In genomic region chr7:72691442-72691841, GRCh38 we compare ENCODE assay signal across 7 cellular contexts.
DNase-seq lines count a peak whose midpoint lies in the region; ATAC-seq, FAIRE-seq and TF ChIP-seq lines count a peak whose summit lies in the region.
"Not testable (repeated sequence)": the region's sequence is repeated elsewhere in the genome, so short reads cannot be mapped to it uniquely, and the experiment has no call there.

No MANE protein-coding gene starts in this region.

- H3K9me3 ChIP-seq in A673 (ENCODE audit: low read depth, low read length, poor library complexity, severe bottlenecking); HUES6 (ENCODE audit: control insufficient read depth, insufficient read depth, low read depth, low read length); endothelial cell of umbilical vein (replicated peaks; ENCODE audit: control insufficient read depth, insufficient read depth, low read length); left ventricle myocardium inferior (replicated peaks); iPS-20b (ENCODE audit: insufficient read depth, low read depth, low read length): not testable (repeated sequence)

- H3K4me1 ChIP-seq in A673 (ENCODE audit: insufficient read depth, low read length, poor library complexity, severe bottlenecking): not testable (repeated sequence)
- H3K4me1 ChIP-seq in HUES6 (ENCODE audit: control insufficient read depth, insufficient read depth, low read length): peaks cover 38% of the 10 kb centered on the region
- peaks cover 23% of the 10 kb centered on the region for H3K4me1 ChIP-seq in endothelial cell of umbilical vein (ENCODE audit: control insufficient read depth, extremely low read depth, insufficient read depth, low read length)
- peaks cover 19% of the 10 kb centered on the region for H3K4me1 ChIP-seq in left ventricle myocardium inferior
- H3K4me1 ChIP-seq in iPS-20b (ENCODE audit: insufficient read depth, low read length): peaks cover 31% of the 10 kb centered on the region; the same call in 1 of the 2 replicates

- not testable (repeated sequence) for TF ChIP-seq CTCF in A673 (conservative IDR thresholded peaks at IDR 0.05; ENCODE audit: low read depth, low read length); endothelial cell of umbilical vein (IDR thresholded peaks at IDR 0.05; ENCODE audit: extremely low read depth in 1 of 2, insufficient read depth in 1 of 2, low read depth in 1 of 2, low read length in 2 of 2); left ventricle myocardium inferior (IDR thresholded peaks at IDR 0.05; ENCODE audit: borderline replicate concordance)

- not testable (repeated sequence) for H4K20me1 ChIP-seq in endothelial cell of umbilical vein (replicated peaks; ENCODE audit: control insufficient read depth, extremely low read depth, insufficient read depth, low read length)

- not testable (repeated sequence) for H3K4me3 ChIP-seq in A673 (ENCODE audit: low read depth, low read length, poor library complexity, severe bottlenecking); HUES6 (ENCODE audit: low read depth, low read length); endothelial cell of umbilical vein (replicated peaks in 1 of 3; ENCODE audit: insufficient read depth in 1 of 3, low read depth in 1 of 3, low read length in 3 of 3); left ventricle myocardium inferior; iPS-20b (ENCODE audit: low read length)

- CTCF ChIA-PET in A673 (lab: Charles Lee); endothelial cell of umbilical vein (lab: Charles Lee): not testable (repeated sequence)

- H2AFZ ChIP-seq in endothelial cell of umbilical vein (ENCODE audit: low read depth, low read length): not testable (repeated sequence)

- H3K27ac Mint-ChIP-seq in natural killer cell treated with Interleukin-12 subunit alpha and Interleukin-12 subunit beta and Interleukin-15 and Interleukin-18, amount 100 ng/mL, for 72 hours: peak overlapping the region; percentile 23 to 56

- H3K9ac ChIP-seq in HUES6 (ENCODE audit: low read length): peak overlapping the region; percentile 51
- H3K9ac ChIP-seq in endothelial cell of umbilical vein (replicated peaks; ENCODE audit: extremely low read depth, insufficient read depth, low read length): not testable (repeated sequence)
- H3K9ac ChIP-seq in iPS-20b (ENCODE audit: low read depth, low read length): peak overlapping the region; percentile 61; the same call in 1 of the 2 replicates

- peaks cover 19 to 21% of the 10 kb centered on the region in 2 donors for H3K4me1 Mint-ChIP-seq in natural killer cell treated with Interleukin-12 subunit alpha and Interleukin-12 subunit beta and Interleukin-15 and Interleukin-18, amount 100 ng/mL, for 72 hours (ENCODE audit: low read depth in 2 of 2)

- H3K36me3 Mint-ChIP-seq in natural killer cell treated with Interleukin-12 subunit alpha and Interleukin-12 subunit beta and Interleukin-15 and Interleukin-18, amount 100 ng/mL, for 72 hours: peaks cover 13% of the 10 kb centered on the region

- DNase-seq in A673 (ENCODE audit: low spot score) (peak; percentile 75), dermis blood vessel endothelial cell (peak; percentile 70), endothelial cell of umbilical vein (ENCODE audit: low read depth, low spot score) (peak; percentile 71)
- not testable (repeated sequence) for DNase-seq in left ventricle myocardium inferior; natural killer cell treated with Interleukin-12 subunit alpha and Interleukin-12 subunit beta and Interleukin-15 and Interleukin-18, amount 100 ng/mL, for 72 hours (ENCODE audit: low spot score)

- intact Hi-C loops in A673 (cut with micrococcal nuclease; ENCODE audit: unreplicated experiment); endothelial cell of umbilical vein (cut with micrococcal nuclease); left ventricle myocardium inferior (cut with micrococcal nuclease): not testable (repeated sequence)

- not testable (repeated sequence) for H3K9me1 ChIP-seq in endothelial cell of umbilical vein (replicated peaks; ENCODE audit: control insufficient read depth, extremely low read depth, insufficient read depth, low read length)

- not testable (repeated sequence) for ATAC-seq in natural killer cell treated with Interleukin-12 subunit alpha and Interleukin-12 subunit beta and Interleukin-15 and Interleukin-18, amount 100 ng/mL, for 72 hours

- not testable (repeated sequence) for H3K27me3 ChIP-seq in A673 (replicated peaks; ENCODE audit: insufficient read depth, low read depth, low read length, poor library complexity); HUES6 (ENCODE audit: control insufficient read depth, insufficient read depth, low read length); endothelial cell of umbilical vein (ENCODE audit: control insufficient read depth in 2 of 2, insufficient read depth in 2 of 2, low read length in 2 of 2); left ventricle myocardium inferior (ENCODE audit: low read depth); iPS-20b (ENCODE audit: insufficient read depth, low read length)

- BruUV-seq in A673 (replicated peaks; lab: Mats Ljungman, UMichigan); endothelial cell of umbilical vein (replicated peaks; lab: Mats Ljungman, UMichigan): not testable (repeated sequence)

- H3K27me3 Mint-ChIP-seq in natural killer cell treated with Interleukin-12 subunit alpha and Interleukin-12 subunit beta and Interleukin-15 and Interleukin-18, amount 100 ng/mL, for 72 hours: not testable (repeated sequence)

- H3K36me3 ChIP-seq in A673 (ENCODE audit: insufficient read depth, low read length, poor library complexity, severe bottlenecking); HUES6 (ENCODE audit: control insufficient read depth, insufficient read depth, low read length); endothelial cell of umbilical vein (ENCODE audit: control insufficient read depth in 2 of 2, extremely low read depth in 1 of 2, insufficient read depth in 2 of 2, low read length in 2 of 2); left ventricle myocardium inferior; iPS-20b (ENCODE audit: insufficient read depth, low read depth, low read length): not testable (repeated sequence)

- not testable (repeated sequence) for H3K9me3 Mint-ChIP-seq in natural killer cell treated with Interleukin-12 subunit alpha and Interleukin-12 subunit beta and Interleukin-15 and Interleukin-18, amount 100 ng/mL, for 72 hours

- H3K4me3 Mint-ChIP-seq in natural killer cell treated with Interleukin-12 subunit alpha and Interleukin-12 subunit beta and Interleukin-15 and Interleukin-18, amount 100 ng/mL, for 72 hours: not testable (repeated sequence)

- TF ChIP-seq POLR2A in endothelial cell of umbilical vein (IDR thresholded peaks at IDR 0.05; ENCODE audit: low read depth, low read length): not testable (repeated sequence)

- POLR2A ChIA-PET in A673 (lab: Charles Lee; ENCODE audit: low non-redundant PET); endothelial cell of umbilical vein (lab: Charles Lee): not testable (repeated sequence)

- H3K4me2 ChIP-seq in endothelial cell of umbilical vein (ENCODE audit: insufficient read depth, low read length): not testable (repeated sequence)

- not testable (repeated sequence) for H3K79me2 ChIP-seq in endothelial cell of umbilical vein (ENCODE audit: control insufficient read depth, insufficient read depth, low read length)

- dilution Hi-C loops in endothelial cell of umbilical vein (cut with MboI; ENCODE audit: extremely low pct_ligation_motif_present, low sequenced_read_pairs): not testable (repeated sequence)

- peak; percentile 78 for FAIRE-seq in endothelial cell of umbilical vein (lab: Jason Lieb, UNC)

- not testable (repeated sequence) for H3K27ac ChIP-seq in A673 (ENCODE audit: low read depth, low read length, poor library complexity, severe bottlenecking)
- peak overlapping the region; percentile 77 for H3K27ac ChIP-seq in HUES6 (ENCODE audit: low read depth, low read length)
- H3K27ac ChIP-seq in endothelial cell of umbilical vein (ENCODE audit: insufficient read depth, low read depth, low read length): peak overlapping the region; percentile 55
- peak overlapping the region; percentile 76 for H3K27ac ChIP-seq in left ventricle myocardium inferior (replicated peaks)
- H3K27ac ChIP-seq in iPS-20b (ENCODE audit: low read length): peak overlapping the region; percentile 71
